8 cellular contexts compared by ENCODE assay signal in genomic region chr21:32569261-32570230, GRCh38. TPM values are rescaled to one million over a fixed set of nuclear protein-coding genes. Genes with fewer than 3 reads are reported as not detected.
DNase-seq lines count a peak whose midpoint lies in the region; ATAC-seq and TF ChIP-seq lines count a peak whose summit lies in the region.

No MANE protein-coding gene starts in this region.

- DNase-seq in NCI-H1417 (lab: John Stamatoyannopoulos, UW) (peak; percentile 66 to 96 (median 94)), T-helper 1 cell (peak; percentile 48 to 72 (median 66)), amniotic epithelial cell (ENCODE audit: low read depth) (peak; percentile 67), left ventricle myocardium superior (peak; percentile 82), posterior vena cava (ENCODE audit: low spot score) (peak; percentile 89), type B pancreatic cell (ENCODE audit: extremely low spot score, unreplicated experiment) (peak; percentile 78)

- H3K4me3 ChIP-seq in GM08714 (ENCODE audit: low read length) = peak overlapping the region; percentile 57; the same call in 1 of the 2 replicates

- intact Hi-C loops in left ventricle myocardium superior (cut with micrococcal nuclease) = no loop called here
- intact Hi-C loops in posterior vena cava (cut with DNase I) = loop anchor here in 1 of 2 donors (10.0 kb wide), 1 partner anchor 155 kb away; the partner anchor contains the start of gene EVA1C

- H3K27me3 Mint-ChIP-seq in type B pancreatic cell = no peaks in the 10 kb centered on the region

- peak overlapping the region; percentile 80 for H3K27ac Mint-ChIP-seq in type B pancreatic cell

- H3K4me1 Mint-ChIP-seq in type B pancreatic cell (ENCODE audit: unreplicated experiment) = peaks cover 18% of the 10 kb centered on the region

- H3K9me3 Mint-ChIP-seq in type B pancreatic cell = peaks cover 16% of the 10 kb centered on the region

- TF ChIP-seq CTCF in type B pancreatic cell (conservative IDR thresholded peaks at IDR 0.05) = peak; percentile 94

- peak; percentile 86 for ATAC-seq in HG02642 (IDR thresholded peaks at IDR 0.05; ENCODE audit: poor library complexity, unreplicated experiment)
- peak; percentile 96 for ATAC-seq in left ventricle myocardium superior

- peak overlapping the region; percentile 91 for H3K4me3 Mint-ChIP-seq in type B pancreatic cell

- H3K36me3 Mint-ChIP-seq in type B pancreatic cell = no peaks in the 10 kb centered on the region

RNA-seq across cellular contexts. Expression of gene TCP10L, which starts 15.8 kb away (rescaled TPM):
- total RNA-seq in left ventricle myocardium superior = 2.9 TPM
- total RNA-seq in posterior vena cava = under 1 TPM; 0.48 to 0.83 TPM
- total RNA-seq in type B pancreatic cell (ENCODE audit: low replicate concordance) = 0.93 and 1.2 TPM in 2 replicates

RNA-seq across cellular contexts. Expression of gene CFAP298, which starts 42.6 kb away (rescaled TPM):
- total RNA-seq in left ventricle myocardium superior (22.6 TPM), posterior vena cava (10 to 100 TPM; 19.8 to 23.1 TPM), type B pancreatic cell (ENCODE audit: low replicate concordance) (41.1 and 43.8 TPM in 2 replicates)

Comparison
In these comparisons a context has a peak if more than half of its experiments do, and no peak if none do; other contexts are left out.
1. Peak in every context shown above with its lines: DNase-seq, ATAC-seq and H3K4me3 ChIP-seq.